In the genomic region with DNA sequence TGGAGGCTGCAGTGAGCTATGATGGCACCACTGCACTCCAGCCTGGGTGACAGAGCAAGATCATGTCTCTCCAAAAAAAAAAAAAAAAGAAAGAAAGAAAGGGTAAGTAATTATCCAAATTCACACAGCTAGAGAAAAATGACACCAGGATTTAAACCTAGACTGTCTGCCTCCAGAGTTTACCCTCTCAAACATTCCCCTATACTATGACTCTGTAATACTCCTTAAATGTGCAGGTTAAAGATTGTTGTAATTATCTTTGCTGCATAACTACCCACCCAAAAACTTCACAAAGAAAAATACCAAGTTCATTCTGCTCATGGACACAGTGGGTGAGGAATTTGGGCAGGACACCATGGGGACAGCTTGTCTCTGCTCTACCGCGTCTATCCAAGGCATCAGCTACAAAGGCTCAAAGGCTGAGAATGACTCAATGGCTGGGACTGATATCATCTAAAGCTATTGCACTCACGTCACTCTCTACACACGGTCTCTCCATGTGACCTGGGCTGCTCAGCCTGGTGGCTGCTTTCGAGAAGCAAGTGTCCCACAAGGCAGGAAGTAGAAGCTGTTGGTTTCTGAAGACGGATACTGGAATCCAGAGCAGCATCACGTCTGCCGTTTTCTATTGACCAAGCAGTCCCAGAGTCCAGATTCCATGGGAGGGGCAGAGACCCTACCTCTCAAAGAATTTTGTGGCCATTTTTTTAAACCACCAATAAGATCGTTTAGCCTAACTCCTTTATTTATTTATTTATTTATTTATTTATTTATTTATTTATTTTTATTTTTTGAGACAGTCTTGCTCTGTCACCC, we compare ENCODE assay signal across 9 cellular contexts.
DNase-seq lines count a peak whose midpoint lies in the region; ATAC-seq and TF ChIP-seq lines count a peak whose summit lies in the region.
"Had no signal": no experiment of that assay in that cellular context is flagged by ENCODE, and none has a peak within 500 bp of the region (broad histone marks: within the 10 kb centered on the region; RNA-seq: fewer than 3 reads in every experiment).

No MANE protein-coding gene starts in this region.

- TF ChIP-seq CTCF in natural killer cell (IDR thresholded peaks at IDR 0.05), result no peak

- no peaks in the 10 kb centered on the region for H3K36me3 Mint-ChIP-seq in activated CD4-positive, alpha-beta memory T cell treated with anti-CD3 and anti-CD28 coated beads for 36 hours
- no peaks in the 10 kb centered on the region for H3K36me3 Mint-ChIP-seq in activated CD4-positive, alpha-beta memory T cell treated with anti-CD3 and anti-CD28 coated beads, Interleukin-2, amount 10 ng/mL, durations not matched to agents 7 days and 5 days (ENCODE audit: low read depth)
- no peaks in the 10 kb centered on the region for H3K36me3 Mint-ChIP-seq in activated naive CD8-positive, alpha-beta T cell treated with anti-CD3 and anti-CD28 coated beads, Interleukin-2, amount 50 U/mL, for 24 hours (ENCODE audit: low read depth)
- H3K36me3 Mint-ChIP-seq in natural killer cell, result no peaks in the 10 kb centered on the region
- no peaks in the 10 kb centered on the region for H3K36me3 Mint-ChIP-seq in activated T-helper 1 cell treated with anti-CD3 and anti-CD28 coated beads, Interleukin-12 subunit alpha, Interleukin-12 subunit beta, Interleukin-2, Interleukin-4 antibody, amounts not matched to agents 30 ng/mL and 10 ng/mL and 1 ng/mL, durations not matched to agents 14 hours and 24 hours and 36 hours (ENCODE audit: low read depth)
- H3K36me3 Mint-ChIP-seq: CD4-positive, alpha-beta memory T cell had no signal

- ATAC-seq in HG03280 (IDR thresholded peaks at IDR 0.05; ENCODE audit: unreplicated experiment) (peak; percentile 54), natural killer cell (peak; percentile 69 to 88 (median 87))
- peak; percentile 90 for ATAC-seq in activated naive CD8-positive, alpha-beta T cell treated with anti-CD3 and anti-CD28 coated beads, Interleukin-2, amount 50 U/mL, for 24 hours

- peaks cover 20% of the 10 kb centered on the region for H3K9me3 Mint-ChIP-seq in activated CD4-positive, alpha-beta memory T cell treated with anti-CD3 and anti-CD28 coated beads for 36 hours
- peaks cover 13% of the 10 kb centered on the region for H3K9me3 Mint-ChIP-seq in activated CD4-positive, alpha-beta memory T cell treated with anti-CD3 and anti-CD28 coated beads, Interleukin-2, amount 10 ng/mL, durations not matched to agents 7 days and 5 days
- peaks cover 15% of the 10 kb centered on the region for H3K9me3 Mint-ChIP-seq in activated naive CD8-positive, alpha-beta T cell treated with anti-CD3 and anti-CD28 coated beads, Interleukin-2, amount 50 U/mL, for 24 hours
- H3K9me3 Mint-ChIP-seq in natural killer cell, result peaks cover 0 to 2% of the 10 kb centered on the region in 2 donors
- H3K9me3 Mint-ChIP-seq in activated T-helper 1 cell treated with anti-CD3 and anti-CD28 coated beads, Interleukin-12 subunit alpha, Interleukin-12 subunit beta, Interleukin-2, Interleukin-4 antibody, amounts not matched to agents 30 ng/mL and 10 ng/mL and 1 ng/mL, durations not matched to agents 14 hours and 24 hours and 36 hours, result peaks cover 21% of the 10 kb centered on the region

- no peak overlapping the region for H3K4me3 Mint-ChIP-seq in activated CD4-positive, alpha-beta memory T cell treated with anti-CD3 and anti-CD28 coated beads for 36 hours
- H3K4me3 Mint-ChIP-seq in activated CD4-positive, alpha-beta memory T cell treated with anti-CD3 and anti-CD28 coated beads, Interleukin-2, amount 10 ng/mL, durations not matched to agents 7 days and 5 days, result no peak overlapping the region
- no peak overlapping the region for H3K4me3 Mint-ChIP-seq in activated naive CD8-positive, alpha-beta T cell treated with anti-CD3 and anti-CD28 coated beads, Interleukin-2, amount 50 U/mL, for 24 hours
- no peak overlapping the region for H3K4me3 Mint-ChIP-seq in natural killer cell
- H3K4me3 Mint-ChIP-seq in activated T-helper 1 cell treated with anti-CD3 and anti-CD28 coated beads, Interleukin-12 subunit alpha, Interleukin-12 subunit beta, Interleukin-2, Interleukin-4 antibody, amounts not matched to agents 30 ng/mL and 10 ng/mL and 1 ng/mL, durations not matched to agents 14 hours and 24 hours and 36 hours, result no peak overlapping the region

- intact Hi-C loops in activated CD4-positive, alpha-beta memory T cell treated with anti-CD3 and anti-CD28 coated beads for 36 hours (cut with micrococcal nuclease), result no loop called here
- intact Hi-C loops in natural killer cell (cut with micrococcal nuclease), result no loop called here
- intact Hi-C loops in activated T-helper 1 cell treated with anti-CD3 and anti-CD28 coated beads, Interleukin-12 subunit alpha, Interleukin-12 subunit beta, Interleukin-2, Interleukin-4 antibody, amounts not matched to agents 30 ng/mL and 10 ng/mL and 1 ng/mL, durations not matched to agents 14 hours and 24 hours and 36 hours (cut with micrococcal nuclease), result no loop called here

- POLR2A ChIA-PET in activated CD4-positive, alpha-beta memory T cell treated with anti-CD3 and anti-CD28 coated beads for 36 hours (lab: Charles Lee), result no interaction called here
- POLR2A ChIA-PET in activated CD4-positive, alpha-beta memory T cell treated with anti-CD3 and anti-CD28 coated beads, Interleukin-2, amount 10 ng/mL, durations not matched to agents 7 days and 5 days (lab: Charles Lee), result no interaction called here

- CTCF ChIA-PET in activated CD4-positive, alpha-beta memory T cell treated with anti-CD3 and anti-CD28 coated beads for 36 hours (lab: Charles Lee), result no interaction called here
- CTCF ChIA-PET in activated CD4-positive, alpha-beta memory T cell treated with anti-CD3 and anti-CD28 coated beads, Interleukin-2, amount 10 ng/mL, durations not matched to agents 7 days and 5 days (lab: Charles Lee), result no interaction called here

- peak; percentile 22 for DNase-seq in activated CD4-positive, alpha-beta memory T cell treated with anti-CD3 and anti-CD28 coated beads for 36 hours
- no peak for DNase-seq in activated CD4-positive, alpha-beta memory T cell treated with anti-CD3 and anti-CD28 coated beads, Interleukin-2, amount 10 ng/mL, durations not matched to agents 7 days and 5 days
- DNase-seq in activated naive CD8-positive, alpha-beta T cell treated with anti-CD3 and anti-CD28 coated beads, Interleukin-2, amount 50 U/mL, for 24 hours, result peak; percentile 7
- DNase-seq in natural killer cell (no peak), NCI-H2196 (lab: John Stamatoyannopoulos, UW; ENCODE audit: unreplicated experiment) (no peak), middle frontal gyrus (ENCODE audit: extremely low spot score, low spot score) (no peak)
- no peak for DNase-seq in activated T-helper 1 cell treated with anti-CD3 and anti-CD28 coated beads, Interleukin-12 subunit alpha, Interleukin-12 subunit beta, Interleukin-2, Interleukin-4 antibody, amounts not matched to agents 30 ng/mL and 10 ng/mL and 1 ng/mL, durations not matched to agents 14 hours and 24 hours and 36 hours (ENCODE audit: low spot score)

- H3K4me1 Mint-ChIP-seq in activated CD4-positive, alpha-beta memory T cell treated with anti-CD3 and anti-CD28 coated beads for 36 hours (ENCODE audit: low read depth), result peaks cover 2% of the 10 kb centered on the region
- no peaks in the 10 kb centered on the region for H3K4me1 Mint-ChIP-seq in activated CD4-positive, alpha-beta memory T cell treated with anti-CD3 and anti-CD28 coated beads, Interleukin-2, amount 10 ng/mL, durations not matched to agents 7 days and 5 days
- peaks cover 2% of the 10 kb centered on the region for H3K4me1 Mint-ChIP-seq in activated naive CD8-positive, alpha-beta T cell treated with anti-CD3 and anti-CD28 coated beads, Interleukin-2, amount 50 U/mL, for 24 hours
- H3K4me1 Mint-ChIP-seq in natural killer cell, result peaks cover 6 to 7% of the 10 kb centered on the region in 2 donors
- no peaks in the 10 kb centered on the region for H3K4me1 Mint-ChIP-seq in activated T-helper 1 cell treated with anti-CD3 and anti-CD28 coated beads, Interleukin-12 subunit alpha, Interleukin-12 subunit beta, Interleukin-2, Interleukin-4 antibody, amounts not matched to agents 30 ng/mL and 10 ng/mL and 1 ng/mL, durations not matched to agents 14 hours and 24 hours and 36 hours (ENCODE audit: low read depth)

- no peaks in the 10 kb centered on the region for H3K27me3 Mint-ChIP-seq in activated CD4-positive, alpha-beta memory T cell treated with anti-CD3 and anti-CD28 coated beads for 36 hours
- no peaks in the 10 kb centered on the region for H3K27me3 Mint-ChIP-seq in activated CD4-positive, alpha-beta memory T cell treated with anti-CD3 and anti-CD28 coated beads, Interleukin-2, amount 10 ng/mL, durations not matched to agents 7 days and 5 days
- H3K27me3 Mint-ChIP-seq in activated naive CD8-positive, alpha-beta T cell treated with anti-CD3 and anti-CD28 coated beads, Interleukin-2, amount 50 U/mL, for 24 hours, result no peaks in the 10 kb centered on the region
- peaks cover 0 to 8% of the 10 kb centered on the region in 2 donors for H3K27me3 Mint-ChIP-seq in natural killer cell (ENCODE audit: low read depth in 2 of 2)
- no peaks in the 10 kb centered on the region for H3K27me3 Mint-ChIP-seq in activated T-helper 1 cell treated with anti-CD3 and anti-CD28 coated beads, Interleukin-12 subunit alpha, Interleukin-12 subunit beta, Interleukin-2, Interleukin-4 antibody, amounts not matched to agents 30 ng/mL and 10 ng/mL and 1 ng/mL, durations not matched to agents 14 hours and 24 hours and 36 hours (ENCODE audit: insufficient read depth)
- H3K27me3 Mint-ChIP-seq: CD4-positive, alpha-beta memory T cell had no signal

- no peak overlapping the region for H3K27ac Mint-ChIP-seq in activated CD4-positive, alpha-beta memory T cell treated with anti-CD3 and anti-CD28 coated beads for 36 hours
- H3K27ac Mint-ChIP-seq in activated CD4-positive, alpha-beta memory T cell treated with anti-CD3 and anti-CD28 coated beads, Interleukin-2, amount 10 ng/mL, durations not matched to agents 7 days and 5 days, result no peak overlapping the region
- H3K27ac Mint-ChIP-seq in activated naive CD8-positive, alpha-beta T cell treated with anti-CD3 and anti-CD28 coated beads, Interleukin-2, amount 50 U/mL, for 24 hours, result no peak overlapping the region
- H3K27ac Mint-ChIP-seq in natural killer cell, result no peak overlapping the region
- H3K27ac Mint-ChIP-seq in activated T-helper 1 cell treated with anti-CD3 and anti-CD28 coated beads, Interleukin-12 subunit alpha, Interleukin-12 subunit beta, Interleukin-2, Interleukin-4 antibody, amounts not matched to agents 30 ng/mL and 10 ng/mL and 1 ng/mL, durations not matched to agents 14 hours and 24 hours and 36 hours, result no peak overlapping the region

Comparison
In these comparisons a context has a peak if more than half of its experiments do, and no peak if none do; other contexts are left out.
1. DNase-seq: peak in activated CD4-positive, alpha-beta memory T cell treated with anti-CD3 and anti-CD28 coated beads for 36 hours (single experiment) and activated naive CD8-positive, alpha-beta T cell treated with anti-CD3 and anti-CD28 coated beads, Interleukin-2, amount 50 U/mL, for 24 hours (single experiment); none in activated CD4-positive, alpha-beta memory T cell treated with anti-CD3 and anti-CD28 coated beads, Interleukin-2, amount 10 ng/mL, durations not matched to agents 7 days and 5 days (single experiment), natural killer cell (single experiment), activated T-helper 1 cell treated with anti-CD3 and anti-CD28 coated beads, Interleukin-12 subunit alpha, Interleukin-12 subunit beta, Interleukin-2, Interleukin-4 antibody, amounts not matched to agents 30 ng/mL and 10 ng/mL and 1 ng/mL, durations not matched to agents 14 hours and 24 hours and 36 hours (single experiment), NCI-H2196 (single experiment) and middle frontal gyrus (single experiment).
2. Peak in every context shown above with its lines, with median percentiles within 50 percentile points of each other: ATAC-seq.